ENCODE assay signal across 19 cellular contexts in genomic region chr3:130955481-130955880, GRCh38.
DNase-seq lines count a peak whose midpoint lies in the region; ATAC-seq and TF ChIP-seq lines count a peak whose summit lies in the region.
"Had no signal": no experiment of that assay in that cellular context is flagged by ENCODE, and none has a peak within 500 bp of the region (broad histone marks: within the 10 kb centered on the region; RNA-seq: fewer than 3 reads in every experiment).

No MANE protein-coding gene starts in this region.

- peaks cover 13% of the 10 kb centered on the region for H3K36me3 ChIP-seq in cardiac muscle cell

- H3K36me3 Mint-ChIP-seq in IgD-negative memory B cell (peaks cover 8% of the 10 kb centered on the region), progenitor cell of endocrine pancreas (ENCODE audit: insufficient read depth) (peaks cover 22% of the 10 kb centered on the region), natural killer cell (peaks cover 26% of the 10 kb centered on the region)

- H3K4me1 Mint-ChIP-seq in IgD-negative memory B cell: peaks cover 0 to 1% (median 0%) of the 10 kb centered on the region in 3 donors
- peaks cover 25% of the 10 kb centered on the region for H3K4me1 Mint-ChIP-seq in progenitor cell of endocrine pancreas (ENCODE audit: low read depth)
- peaks cover 0 to under 1% of the 10 kb centered on the region in 2 donors for H3K4me1 Mint-ChIP-seq in natural killer cell

- H3K27ac ChIP-seq in cardiac muscle cell (peak overlapping the region; percentile 36), VCaP (peak overlapping the region; percentile 87)
- H3K27ac ChIP-seq: 22Rv1, A549, C4-2B had no signal

- TF ChIP-seq CTCF in cardiac muscle cell (IDR thresholded peaks at IDR 0.05; ENCODE audit: low read depth, low read length): no peak
- no peak for TF ChIP-seq CTCF in VCaP (conservative IDR thresholded peaks at IDR 0.05)
- TF ChIP-seq CTCF in progenitor cell of endocrine pancreas (IDR thresholded peaks at IDR 0.05; ENCODE audit: unreplicated experiment): no peak
- no peak for TF ChIP-seq CTCF in natural killer cell (IDR thresholded peaks at IDR 0.05)

- H3K9me3 ChIP-seq in cardiac muscle cell (ENCODE audit: low read depth): no peaks in the 10 kb centered on the region
- H3K9me3 ChIP-seq: A549, Caco-2 had no signal

- H3K4me3 ChIP-seq in cardiac muscle cell: no peak overlapping the region
- H3K4me3 ChIP-seq: A549 had no signal

- peaks cover 14% of the 10 kb centered on the region for H3K4me1 ChIP-seq in cardiac muscle cell (ENCODE audit: low read depth)
- H3K4me1 ChIP-seq: Caco-2 had no signal

- H3K27me3 Mint-ChIP-seq in IgD-negative memory B cell: no peaks in the 10 kb centered on the region
- no peaks in the 10 kb centered on the region for H3K27me3 Mint-ChIP-seq in progenitor cell of endocrine pancreas
- H3K27me3 Mint-ChIP-seq in natural killer cell (ENCODE audit: low read depth in 2 of 2): no peaks in the 10 kb centered on the region
- H3K27me3 Mint-ChIP-seq: CD4-positive, alpha-beta T cell had no signal

- DNase-seq in cardiac muscle cell (ENCODE audit: low read depth in 1 of 2, low spot score in 1 of 2): no peak
- no peak for DNase-seq in Right ventricle myocardium inferior (ENCODE audit: missing footprints)
- DNase-seq in progenitor cell of endocrine pancreas (ENCODE audit: low spot score, unreplicated experiment): no peak
- DNase-seq in GOT3 (lab: John Stamatoyannopoulos, UW): no peak
- no peak for DNase-seq in head of caudate nucleus
- DNase-seq in natural killer cell: no peak
- DNase-seq: AML-193; Caco-2; CD4-positive, alpha-beta T cell; DMS153; DMS79; GDM1; HCEC 1CT had no signal

- H3K9me3 Mint-ChIP-seq in IgD-negative memory B cell (no peaks in the 10 kb centered on the region), progenitor cell of endocrine pancreas (ENCODE audit: low read depth) (no peaks in the 10 kb centered on the region), natural killer cell (no peaks in the 10 kb centered on the region)
- H3K9me3 Mint-ChIP-seq: CD4-positive, alpha-beta T cell had no signal

- peak overlapping the region in 2 of 3 donors; percentile 43 to 73 for H3K27ac Mint-ChIP-seq in IgD-negative memory B cell
- H3K27ac Mint-ChIP-seq in progenitor cell of endocrine pancreas: peak overlapping the region; percentile 1
- no peak overlapping the region for H3K27ac Mint-ChIP-seq in natural killer cell
- H3K27ac Mint-ChIP-seq: CD4-positive, alpha-beta T cell had no signal

- intact Hi-C loops in Right ventricle myocardium inferior (cut with DNase I) (no loop called here), head of caudate nucleus (cut with DNase I) (no loop called here), natural killer cell (cut with micrococcal nuclease) (no loop called here)

- ATAC-seq in Right ventricle myocardium inferior: no peak
- ATAC-seq in natural killer cell: no peak
- ATAC-seq: A549, HepG2 had no signal

- H3K4me3 Mint-ChIP-seq in IgD-negative memory B cell: no peak overlapping the region
- peak overlapping the region; percentile 3 for H3K4me3 Mint-ChIP-seq in progenitor cell of endocrine pancreas (ENCODE audit: low read depth)
- H3K4me3 Mint-ChIP-seq in natural killer cell: no peak overlapping the region
- H3K4me3 Mint-ChIP-seq: CD4-positive, alpha-beta T cell had no signal

- H3K27me3 ChIP-seq in cardiac muscle cell: no peaks in the 10 kb centered on the region

Comparison
In these comparisons a context has a peak if more than half of its experiments do, and no peak if none do; other contexts are left out.
1. H3K27ac Mint-ChIP-seq: peak in IgD-negative memory B cell (2 of 3) and progenitor cell of endocrine pancreas (single experiment); none in natural killer cell (0 of 2).